In the genomic region with DNA sequence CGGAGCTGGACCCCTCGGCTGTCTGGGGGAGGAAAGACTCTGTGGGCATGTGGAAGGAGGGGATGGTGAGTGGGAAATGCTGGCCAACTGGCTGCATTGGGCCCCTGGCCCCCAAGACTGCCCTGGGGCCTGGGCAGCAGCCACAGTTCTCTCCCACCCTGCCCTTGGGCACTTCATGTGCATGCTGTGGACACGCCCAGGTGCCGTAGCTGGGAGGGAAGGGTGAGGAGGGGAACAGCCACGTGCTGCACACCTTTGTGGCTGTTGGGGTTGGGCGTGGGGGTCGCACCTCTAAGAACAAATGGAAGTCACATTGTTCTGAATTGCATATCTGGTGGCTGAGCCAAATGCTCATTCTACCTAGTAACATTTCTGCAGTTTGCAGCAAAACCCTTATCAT, we compare ENCODE assay signal across 32 cellular contexts.
"Had no signal": no experiment of that assay in that cellular context is flagged by ENCODE, and none has a peak within 500 bp of the region (broad histone marks: within the 10 kb centered on the region; RNA-seq: fewer than 3 reads in every experiment).

No MANE protein-coding gene starts in this region.

- H3K4me1 ChIP-seq: ascending aorta had no signal

- H3K36me3 ChIP-seq: ascending aorta, cardiac muscle cell had no signal

- H3K27ac Mint-ChIP-seq: activated B cell treated with CpG ODN at 0.5 μM for 24 hours; activated CD4-positive, alpha-beta memory T cell treated with anti-CD3 and anti-CD28 coated beads for 36 hours; activated CD4-positive, alpha-beta T cell treated with anti-CD3 and anti-CD28 coated beads, Interleukin-2, amount 10 ng/mL, durations not matched to agents 7 days and 5 days; activated CD8-positive, alpha-beta T cell treated with anti-CD3 and anti-CD28 coated beads for 36 hours; activated naive CD4-positive, alpha-beta T cell treated with anti-CD3 and anti-CD28 coated beads for 36 hours; activated naive CD4-positive, alpha-beta T cell treated with anti-CD3 and anti-CD28 coated beads, Interleukin-2, amount 50 U/mL, for 24 hours; activated naive CD8-positive, alpha-beta T cell; activated naive CD8-positive, alpha-beta T cell treated with anti-CD3 and anti-CD28 coated beads, Interleukin-2, amount 10 ng/mL, durations not matched to agents 7 days and 5 days; activated naive CD8-positive, alpha-beta T cell treated with anti-CD3 and anti-CD28 coated beads, Interleukin-2, amount 50 U/mL, for 24 hours; activated T-cell treated with anti-CD3 and anti-CD28 coated beads, Interleukin-2, amount 50 U/mL, for 72 hours; activated T-helper 1 cell treated with anti-CD3 and anti-CD28 coated beads, Interleukin-12 subunit alpha, Interleukin-12 subunit beta, Interleukin-2, Interleukin-4 antibody, amounts not matched to agents 30 ng/mL and 10 ng/mL and 1 ng/mL, durations not matched to agents 14 hours and 24 hours and 36 hours; activated T-helper 17 cell treated with anti-CD3 and anti-CD28 coated beads, Interleukin-2, amount 50 U/mL, for 72 hours; brain; T-helper 1 cell treated with Interleukin-12 subunit alpha and Interleukin-12 subunit beta and Interleukin-4 antibody, amounts not matched to agents 30 μg/mL and 1 μg/mL, for 36 hours; T-helper 2 cell treated with Interferon-gamma antibody and Interleukin-4, amounts not matched to agents 5 μg/mL and 100 μg/mL, for 36 hours had no signal

- H3K4me3 ChIP-seq: ascending aorta, cardiac muscle cell had no signal

- H3K27ac ChIP-seq: ascending aorta, cardiac muscle cell, VCaP had no signal

- H3K9me3 ChIP-seq: ascending aorta had no signal

- DNase-seq: activated B cell treated with CpG ODN at 0.5 μM for 24 hours; activated CD4-positive, alpha-beta memory T cell treated with anti-CD3 and anti-CD28 coated beads for 36 hours; activated CD4-positive, alpha-beta T cell treated with anti-CD3 and anti-CD28 coated beads for 4 hours; activated CD4-positive, alpha-beta T cell treated with anti-CD3 and anti-CD28 coated beads, Interleukin-2, amount 10 ng/mL, durations not matched to agents 7 days and 5 days; activated CD4-positive, alpha-beta T cell treated with anti-CD3 and anti-CD28 coated beads, Interleukin-2, amount 50 U/mL, for 4 hours; activated CD4-positive, CD25-positive, alpha-beta regulatory T cell treated with anti-CD3 and anti-CD28 coated beads, Interleukin-2, amount 50 U/mL, for 72 hours; activated CD8-positive, alpha-beta memory T cell treated with anti-CD3 and anti-CD28 coated beads, Interleukin-2, amount 50 U/mL, for 4 hours; activated CD8-positive, alpha-beta T cell treated with anti-CD3 and anti-CD28 coated beads for 36 hours; activated gamma-delta T cell treated with Interleukin-2 at 50 U/mL for 16 hours; activated naive CD4-positive, alpha-beta T cell; activated naive CD4-positive, alpha-beta T cell treated with anti-CD3 and anti-CD28 coated beads for 36 hours; activated naive CD8-positive, alpha-beta T cell treated with anti-CD3 and anti-CD28 coated beads, Interleukin-2, amount 10 ng/mL, durations not matched to agents 7 days and 5 days; activated naive CD8-positive, alpha-beta T cell treated with anti-CD3 and anti-CD28 coated beads, Interleukin-2, amount 50 U/mL, for 24 hours; activated T-cell treated with anti-CD3 and anti-CD28 coated beads for 4 hours; activated T-cell treated with anti-CD3 and anti-CD28 coated beads, Interleukin-2, amount 50 U/mL, for 1 hour; activated T-cell treated with anti-CD3 and anti-CD28 coated beads, Interleukin-2, amount 50 U/mL, for 4 hours; activated T-cell treated with anti-CD3 and anti-CD28 coated beads, Interleukin-2, amount 50 U/mL, for 72 hours; SW 1271; T-helper 1 cell; T-helper 2 cell; T-helper 9 cell had no signal

- H3K36me3 Mint-ChIP-seq: activated CD4-positive, alpha-beta memory T cell treated with anti-CD3 and anti-CD28 coated beads for 36 hours; activated naive CD4-positive, alpha-beta T cell treated with anti-CD3 and anti-CD28 coated beads, Interleukin-2, amount 50 U/mL, for 24 hours; activated naive CD8-positive, alpha-beta T cell; activated naive CD8-positive, alpha-beta T cell treated with anti-CD3 and anti-CD28 coated beads, Interleukin-2, amount 10 ng/mL, durations not matched to agents 7 days and 5 days; brain had no signal

- H3K27me3 ChIP-seq: ascending aorta had no signal

- H3K9me3 Mint-ChIP-seq: activated B cell treated with CpG ODN at 0.5 μM for 24 hours; activated CD4-positive, alpha-beta memory T cell treated with anti-CD3 and anti-CD28 coated beads for 36 hours; activated CD4-positive, alpha-beta T cell treated with anti-CD3 and anti-CD28 coated beads, Interleukin-2, amount 10 ng/mL, durations not matched to agents 7 days and 5 days; activated CD8-positive, alpha-beta T cell treated with anti-CD3 and anti-CD28 coated beads for 36 hours; activated naive CD4-positive, alpha-beta T cell treated with anti-CD3 and anti-CD28 coated beads for 36 hours; activated naive CD4-positive, alpha-beta T cell treated with anti-CD3 and anti-CD28 coated beads, Interleukin-2, amount 50 U/mL, for 24 hours; activated naive CD8-positive, alpha-beta T cell treated with anti-CD3 and anti-CD28 coated beads, Interleukin-2, amount 10 ng/mL, durations not matched to agents 7 days and 5 days; activated naive CD8-positive, alpha-beta T cell treated with anti-CD3 and anti-CD28 coated beads, Interleukin-2, amount 50 U/mL, for 24 hours; activated T-cell treated with anti-CD3 and anti-CD28 coated beads, Interleukin-2, amount 50 U/mL, for 4 hours; activated T-cell treated with anti-CD3 and anti-CD28 coated beads, Interleukin-2, amount 50 U/mL, for 72 hours; activated T-helper 1 cell treated with anti-CD3 and anti-CD28 coated beads, Interleukin-12 subunit alpha, Interleukin-12 subunit beta, Interleukin-2, Interleukin-4 antibody, amounts not matched to agents 30 ng/mL and 10 ng/mL and 1 ng/mL, durations not matched to agents 14 hours and 24 hours and 36 hours; activated T-helper 17 cell treated with anti-CD3 and anti-CD28 coated beads, Interleukin-2, amount 50 U/mL, for 72 hours; central memory CD8-positive, alpha-beta T cell; T-helper 1 cell treated with Interleukin-12 subunit alpha and Interleukin-12 subunit beta and Interleukin-4 antibody, amounts not matched to agents 30 μg/mL and 1 μg/mL, for 36 hours; T-helper 2 cell treated with Interferon-gamma antibody and Interleukin-4, amounts not matched to agents 5 μg/mL and 100 μg/mL, for 36 hours had no signal

- H3K4me3 Mint-ChIP-seq: activated B cell treated with CpG ODN at 0.5 μM for 24 hours; activated CD4-positive, alpha-beta memory T cell treated with anti-CD3 and anti-CD28 coated beads for 36 hours; activated CD4-positive, alpha-beta T cell treated with anti-CD3 and anti-CD28 coated beads, Interleukin-2, amount 10 ng/mL, durations not matched to agents 7 days and 5 days; activated CD8-positive, alpha-beta T cell treated with anti-CD3 and anti-CD28 coated beads for 36 hours; activated naive CD4-positive, alpha-beta T cell treated with anti-CD3 and anti-CD28 coated beads for 36 hours; activated naive CD4-positive, alpha-beta T cell treated with anti-CD3 and anti-CD28 coated beads, Interleukin-2, amount 50 U/mL, for 24 hours; activated naive CD8-positive, alpha-beta T cell; activated naive CD8-positive, alpha-beta T cell treated with anti-CD3 and anti-CD28 coated beads, Interleukin-2, amount 10 ng/mL, durations not matched to agents 7 days and 5 days; activated naive CD8-positive, alpha-beta T cell treated with anti-CD3 and anti-CD28 coated beads, Interleukin-2, amount 50 U/mL, for 24 hours; activated T-cell treated with anti-CD3 and anti-CD28 coated beads, Interleukin-2, amount 50 U/mL, for 4 hours; activated T-cell treated with anti-CD3 and anti-CD28 coated beads, Interleukin-2, amount 50 U/mL, for 72 hours; activated T-helper 1 cell treated with anti-CD3 and anti-CD28 coated beads, Interleukin-12 subunit alpha, Interleukin-12 subunit beta, Interleukin-2, Interleukin-4 antibody, amounts not matched to agents 30 ng/mL and 10 ng/mL and 1 ng/mL, durations not matched to agents 14 hours and 24 hours and 36 hours; activated T-helper 17 cell treated with anti-CD3 and anti-CD28 coated beads, Interleukin-2, amount 50 U/mL, for 72 hours; brain; central memory CD8-positive, alpha-beta T cell; T-helper 1 cell treated with Interleukin-12 subunit alpha and Interleukin-12 subunit beta and Interleukin-4 antibody, amounts not matched to agents 30 μg/mL and 1 μg/mL, for 36 hours; T-helper 2 cell treated with Interferon-gamma antibody and Interleukin-4, amounts not matched to agents 5 μg/mL and 100 μg/mL, for 36 hours had no signal

- H3K4me1 Mint-ChIP-seq: activated CD4-positive, alpha-beta T cell treated with anti-CD3 and anti-CD28 coated beads, Interleukin-2, amount 10 ng/mL, durations not matched to agents 7 days and 5 days; activated naive CD4-positive, alpha-beta T cell treated with anti-CD3 and anti-CD28 coated beads, Interleukin-2, amount 50 U/mL, for 24 hours; activated naive CD8-positive, alpha-beta T cell treated with anti-CD3 and anti-CD28 coated beads, Interleukin-2, amount 10 ng/mL, durations not matched to agents 7 days and 5 days; activated naive CD8-positive, alpha-beta T cell treated with anti-CD3 and anti-CD28 coated beads, Interleukin-2, amount 50 U/mL, for 24 hours; activated T-helper 17 cell treated with anti-CD3 and anti-CD28 coated beads, Interleukin-2, amount 50 U/mL, for 72 hours; brain; central memory CD8-positive, alpha-beta T cell had no signal
